23 cellular contexts compared by ENCODE assay signal in genomic region chr19:49806613-49806946, GRCh38. TPM values are rescaled to one million over a fixed set of nuclear protein-coding genes. Genes with fewer than 3 reads are reported as not detected.
A peak's percentile ranks its signal among the peaks of the same experiment; 100 is the strongest.
DNase-seq lines count a peak whose midpoint lies in the region; ATAC-seq and TF ChIP-seq lines count a peak whose summit lies in the region.
"Had no signal": no experiment of that assay in that cellular context is flagged by ENCODE, and none has a peak within 500 bp of the region (broad histone marks: within the 10 kb centered on the region; RNA-seq: fewer than 3 reads in every experiment).

No MANE protein-coding gene starts in this region.

- no peaks in the 10 kb centered on the region for H3K9me3 Mint-ChIP-seq in activated CD8-positive, alpha-beta memory T cell treated with anti-CD3 and anti-CD28 coated beads, Interleukin-2, amount 10 ng/mL, durations not matched to agents 7 days and 5 days (ENCODE audit: low read depth)
- H3K9me3 Mint-ChIP-seq in endothelial cell (ENCODE audit: unreplicated experiment) (no peaks in the 10 kb centered on the region), osteocyte (ENCODE audit: unreplicated experiment) (no peaks in the 10 kb centered on the region)
- H3K9me3 Mint-ChIP-seq: effector memory CD8-positive, alpha-beta T cell had no signal

- H3K4me3 Mint-ChIP-seq in activated CD8-positive, alpha-beta memory T cell treated with anti-CD3 and anti-CD28 coated beads, Interleukin-2, amount 10 ng/mL, durations not matched to agents 7 days and 5 days = no peak overlapping the region
- H3K4me3 Mint-ChIP-seq in T-helper 17 cell (no peak overlapping the region), endothelial cell (ENCODE audit: unreplicated experiment) (peak overlapping the region; percentile 76), osteocyte (ENCODE audit: unreplicated experiment) (no peak overlapping the region)
- H3K4me3 Mint-ChIP-seq: effector memory CD8-positive, alpha-beta T cell had no signal

- DNase-seq in activated CD8-positive, alpha-beta memory T cell treated with anti-CD3 and anti-CD28 coated beads, Interleukin-2, amount 10 ng/mL, durations not matched to agents 7 days and 5 days = no peak
- DNase-seq in activated CD8-positive, alpha-beta memory T cell treated with anti-CD3 and anti-CD28 coated beads, Interleukin-2, amount 50 U/mL, for 48 hours = no peak
- no peak for DNase-seq in T-helper 17 cell
- no peak for DNase-seq in endothelial cell (ENCODE audit: low spot score)
- DNase-seq in osteocyte (ENCODE audit: extremely low spot score, unreplicated experiment) = no peak
- DNase-seq in NCI-H524 (lab: John Stamatoyannopoulos, UW) = no peak
- no peak for DNase-seq in iPS-NIHi7 (ENCODE audit: extremely low spot score)
- DNase-seq: activated CD4-positive, alpha-beta T cell treated with anti-CD3 and anti-CD28 coated beads, Interleukin-2, amount 50 U/mL, for 1 hour; activated naive CD4-positive, alpha-beta T cell treated with anti-CD3 and anti-CD28 coated beads, Interleukin-2, amount 50 U/mL, for 16 hours; activated T-cell treated with anti-CD3 and anti-CD28 coated beads, Interleukin-2, amount 50 U/mL, for 1 hour; effector memory CD8-positive, alpha-beta T cell; IMR-90; MG63; NCI-H1694; occipital lobe; Right ventricle myocardium superior; stimulated activated CD4-positive, alpha-beta T cell treated with anti-CD3 and anti-CD28 coated beads, Interleukin-12 subunit alpha, Interleukin-12 subunit beta, amount 100 ng/mL, for 4 hours had no signal

- H3K4me1 Mint-ChIP-seq in activated CD8-positive, alpha-beta memory T cell treated with anti-CD3 and anti-CD28 coated beads, Interleukin-2, amount 10 ng/mL, durations not matched to agents 7 days and 5 days = peaks cover 32% of the 10 kb centered on the region
- H3K4me1 Mint-ChIP-seq in T-helper 17 cell (peaks cover 22% of the 10 kb centered on the region), endothelial cell (ENCODE audit: unreplicated experiment) (peaks cover 16% of the 10 kb centered on the region), osteocyte (ENCODE audit: unreplicated experiment) (peaks cover 12% of the 10 kb centered on the region)

- H3K36me3 Mint-ChIP-seq in activated CD8-positive, alpha-beta memory T cell treated with anti-CD3 and anti-CD28 coated beads, Interleukin-2, amount 10 ng/mL, durations not matched to agents 7 days and 5 days = peaks cover 18% of the 10 kb centered on the region
- peaks cover 3% of the 10 kb centered on the region for H3K36me3 Mint-ChIP-seq in T-helper 17 cell (ENCODE audit: low read depth)
- H3K36me3 Mint-ChIP-seq in endothelial cell (ENCODE audit: low read depth, unreplicated experiment) = peaks cover 26% of the 10 kb centered on the region
- H3K36me3 Mint-ChIP-seq in osteocyte (ENCODE audit: unreplicated experiment) = peaks cover 15% of the 10 kb centered on the region

- TF ChIP-seq CTCF in endothelial cell (IDR thresholded peaks at IDR 0.05; ENCODE audit: unreplicated experiment) (no peak), osteocyte (IDR thresholded peaks at IDR 0.05) (no peak)

- H3K9me3 ChIP-seq in T-helper 17 cell (ENCODE audit: control insufficient read depth, low read length, poor library complexity, severe bottlenecking) = no peaks in the 10 kb centered on the region
- H3K9me3 ChIP-seq: A549, BLaER1, MG63, right atrium auricular region, thoracic aorta had no signal

- H3K27ac Mint-ChIP-seq in activated CD8-positive, alpha-beta memory T cell treated with anti-CD3 and anti-CD28 coated beads, Interleukin-2, amount 10 ng/mL, durations not matched to agents 7 days and 5 days = peak overlapping the region; percentile 50
- H3K27ac Mint-ChIP-seq in T-helper 17 cell = peak overlapping the region; percentile 14
- H3K27ac Mint-ChIP-seq in endothelial cell (ENCODE audit: unreplicated experiment) = peak overlapping the region; percentile 74
- H3K27ac Mint-ChIP-seq in osteocyte (ENCODE audit: unreplicated experiment) = peak overlapping the region; percentile 21

- no peaks in the 10 kb centered on the region for H3K27me3 Mint-ChIP-seq in activated CD8-positive, alpha-beta memory T cell treated with anti-CD3 and anti-CD28 coated beads, Interleukin-2, amount 10 ng/mL, durations not matched to agents 7 days and 5 days
- H3K27me3 Mint-ChIP-seq in T-helper 17 cell (no peaks in the 10 kb centered on the region), endothelial cell (ENCODE audit: unreplicated experiment) (peaks cover 21% of the 10 kb centered on the region), osteocyte (ENCODE audit: unreplicated experiment) (no peaks in the 10 kb centered on the region)
- H3K27me3 Mint-ChIP-seq: effector memory CD8-positive, alpha-beta T cell had no signal

- ATAC-seq in activated CD8-positive, alpha-beta memory T cell treated with anti-CD3 and anti-CD28 coated beads, Interleukin-2, amount 10 ng/mL, durations not matched to agents 7 days and 5 days = no peak
- ATAC-seq in T-helper 17 cell = no peak
- no peak for ATAC-seq in GM19467 (IDR thresholded peaks at IDR 0.05; ENCODE audit: unreplicated experiment)
- ATAC-seq: A549; effector memory CD8-positive, alpha-beta T cell had no signal

- CTCF ChIA-PET in activated CD8-positive, alpha-beta memory T cell treated with anti-CD3 and anti-CD28 coated beads, Interleukin-2, amount 10 ng/mL, durations not matched to agents 7 days and 5 days (lab: Charles Lee) = no interaction called here

RNA-seq across cellular contexts. Expression of gene FUZ, which starts 6.5 kb away (rescaled TPM):
- total RNA-seq in activated CD8-positive, alpha-beta memory T cell treated with anti-CD3 and anti-CD28 coated beads, Interleukin-2, amount 10 ng/mL, durations not matched to agents 7 days and 5 days = 10 to 100 TPM; 20.1 to 23.0 TPM
- 10 to 100 TPM; 29.4 to 30.7 TPM for total RNA-seq in T-helper 17 cell
- total RNA-seq in endothelial cell (ENCODE audit: unreplicated experiment) = 15.6 TPM
- 19.9 and 24.4 TPM in 2 replicates for total RNA-seq in osteocyte

RNA-seq across cellular contexts. Expression of gene MED25, which starts 11.5 kb away (rescaled TPM):
- total RNA-seq in activated CD8-positive, alpha-beta memory T cell treated with anti-CD3 and anti-CD28 coated beads, Interleukin-2, amount 10 ng/mL, durations not matched to agents 7 days and 5 days = 10 to 100 TPM; 57.5 to 70.5 TPM
- total RNA-seq in T-helper 17 cell (100 to 1,000 TPM in 1 of 2 donors, 10 to 100 TPM in 1; 94.8 to 108 TPM), endothelial cell (ENCODE audit: unreplicated experiment) (117 TPM), osteocyte (56.1 and 58.1 TPM in 2 replicates)

RNA-seq across cellular contexts. Expression of gene AP2A1, which starts 39.8 kb away (rescaled TPM):
- 100 to 1,000 TPM in 1 of 2 experiments, 10 to 100 TPM in 1; 85.3 to 102 TPM for total RNA-seq in activated CD8-positive, alpha-beta memory T cell treated with anti-CD3 and anti-CD28 coated beads, Interleukin-2, amount 10 ng/mL, durations not matched to agents 7 days and 5 days
- total RNA-seq in T-helper 17 cell (10 to 100 TPM; 43.3 to 51.5 TPM), endothelial cell (ENCODE audit: unreplicated experiment) (191 TPM), osteocyte (130 and 133 TPM in 2 replicates)

RNA-seq across cellular contexts. Expression of gene TSKS, which starts 43.5 kb away (rescaled TPM):
- total RNA-seq in activated CD8-positive, alpha-beta memory T cell treated with anti-CD3 and anti-CD28 coated beads, Interleukin-2, amount 10 ng/mL, durations not matched to agents 7 days and 5 days = 1 to 10 TPM in 1 of 2 experiments, under 1 TPM in 1; 0.47 to 1.3 TPM
- 1 to 10 TPM in 1 of 2 donors, under 1 TPM in 1; 0.87 to 1.9 TPM for total RNA-seq in T-helper 17 cell
- not detected for total RNA-seq in endothelial cell (ENCODE audit: unreplicated experiment)
- total RNA-seq in osteocyte = not detected in 2 replicates
- total RNA-seq: glomerular endothelial cell, IMR-90, thoracic aorta had no signal

RNA-seq across cellular contexts. Expression of gene PTOV1, which starts 44.4 kb away (rescaled TPM):
- total RNA-seq in activated CD8-positive, alpha-beta memory T cell treated with anti-CD3 and anti-CD28 coated beads, Interleukin-2, amount 10 ng/mL, durations not matched to agents 7 days and 5 days = 10 to 100 TPM; 78.2 to 79.4 TPM
- total RNA-seq in T-helper 17 cell (100 to 1,000 TPM; 125 to 162 TPM), endothelial cell (ENCODE audit: unreplicated experiment) (231 TPM), osteocyte (266 and 295 TPM in 2 replicates)

Comparison
In these comparisons a context has a peak if more than half of its experiments do, and no peak if none do; other contexts are left out.
1. H3K27ac Mint-ChIP-seq: peak in every context shown above with its lines; median percentile 74 in endothelial cell; 50 in activated CD8-positive, alpha-beta memory T cell treated with anti-CD3 and anti-CD28 coated beads, Interleukin-2, amount 10 ng/mL, durations not matched to agents 7 days and 5 days; 21 in osteocyte; 14 in T-helper 17 cell.